ENCODE assay signal across 11 cellular contexts in the genomic region with DNA sequence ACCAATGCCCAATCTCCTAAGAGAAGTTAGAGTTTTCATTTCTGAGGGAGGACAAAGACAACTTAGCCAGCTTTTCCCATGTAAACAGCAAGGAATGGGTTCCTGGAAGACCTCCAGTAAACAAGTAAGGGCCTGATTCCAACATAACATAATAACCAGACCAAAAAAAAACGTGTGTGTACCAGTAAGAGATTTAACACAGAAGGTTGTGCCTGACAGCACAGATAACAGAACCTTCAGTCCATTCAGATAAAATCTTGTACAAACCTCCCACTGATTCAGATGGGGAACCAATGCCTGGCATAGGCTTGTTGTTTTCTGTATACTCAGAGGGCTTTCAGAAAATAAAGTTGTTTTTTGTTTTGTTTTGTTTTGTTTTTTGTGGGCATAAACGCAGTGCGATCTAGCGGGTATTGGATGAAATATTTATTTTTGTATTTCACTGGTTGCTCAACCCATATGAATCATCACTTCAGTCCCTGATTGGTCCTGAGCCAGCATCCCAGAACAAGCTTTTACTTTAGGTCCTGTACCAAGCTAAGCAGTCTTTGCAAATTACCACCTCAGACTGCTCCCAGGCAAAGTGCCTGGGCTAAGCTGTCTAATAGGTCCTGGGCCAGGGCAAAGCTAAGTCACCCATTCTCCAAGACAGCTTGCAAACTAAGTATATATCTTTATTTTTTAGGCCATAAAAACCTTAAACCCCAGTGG. TPM values are rescaled to one million over a fixed set of nuclear protein-coding genes. Genes with fewer than 3 reads are reported as not detected.
DNase-seq lines count a peak whose midpoint lies in the region; ATAC-seq and TF ChIP-seq lines count a peak whose summit lies in the region.
"Not testable (repeated sequence)": the region's sequence is repeated elsewhere in the genome, so short reads cannot be mapped to it uniquely, and the experiment has no call there.
"Had no signal": no experiment of that assay in that cellular context is flagged by ENCODE, and none has a peak within 500 bp of the region (broad histone marks: within the 10 kb centered on the region; RNA-seq: fewer than 3 reads in every experiment).

No MANE protein-coding gene starts in this region.

- not testable (repeated sequence) for H3K9me3 ChIP-seq in RWPE2 (ENCODE audit: severe bottlenecking); thoracic aorta

- not testable (repeated sequence) for H3K27ac ChIP-seq in RWPE2 (ENCODE audit: poor library complexity, severe bottlenecking); thoracic aorta

- peak; percentile 88 for ATAC-seq in RWPE2 (ENCODE audit: low read depth)
- ATAC-seq in Right ventricle myocardium inferior, result peak; percentile 65
- peak; percentile 89 for ATAC-seq in left ventricle myocardium superior
- ATAC-seq in thoracic aorta (ENCODE audit: insufficient number of reproducible peaks, low FRiP score, low read depth), result peak; percentile 79

- DNase-seq in RWPE2 (ENCODE audit: low spot score); Right ventricle myocardium inferior (ENCODE audit: missing footprints); left ventricle myocardium superior; thoracic aorta (ENCODE audit: low spot score): not testable (repeated sequence)

- H3K4me1 ChIP-seq in RWPE2 (ENCODE audit: insufficient read depth, poor library complexity, severe bottlenecking); thoracic aorta (ENCODE audit: control insufficient read depth in 1 of 2, low read depth in 2 of 2): not testable (repeated sequence)

- H3K27me3 ChIP-seq in RWPE2 (ENCODE audit: insufficient read depth, poor library complexity, severe bottlenecking); thoracic aorta (replicated peaks; ENCODE audit: insufficient read depth): not testable (repeated sequence)

- intact Hi-C loops in Right ventricle myocardium inferior (cut with DNase I); left ventricle myocardium superior (cut with micrococcal nuclease): not testable (repeated sequence)

- not testable (repeated sequence) for H3K4me3 ChIP-seq in RWPE2 (ENCODE audit: severe bottlenecking); thoracic aorta

- TF ChIP-seq CTCF in RWPE2 (IDR thresholded peaks at IDR 0.05; ENCODE audit: poor library complexity, severe bottlenecking); thoracic aorta (IDR thresholded peaks at IDR 0.05): not testable (repeated sequence)

- H3K36me3 ChIP-seq in RWPE2 (ENCODE audit: low read depth); thoracic aorta: not testable (repeated sequence)

RNA-seq across cellular contexts. Expression of a gene that starts 8.7 kb away (rescaled TPM):
- total RNA-seq in Right ventricle myocardium inferior, result not detected
- total RNA-seq in left ventricle myocardium superior, result not detected
- total RNA-seq in thoracic aorta, result not detected
- total RNA-seq: A673; CD4-positive, alpha-beta memory T cell; CD4-positive, CD25-positive, alpha-beta regulatory T cell; CD8-positive, alpha-beta memory T cell; Daoy; G401; GM12878 had no signal
